In genomic region chr5:93583525-93583798, GRCh38 we compare ENCODE assay signal across 10 cellular contexts. TPM values are rescaled to one million over a fixed set of nuclear protein-coding genes. Genes with fewer than 3 reads are reported as not detected.
A peak's percentile ranks its signal among the peaks of the same experiment; 100 is the strongest.
DNase-seq lines count a peak whose midpoint lies in the region; ATAC-seq and TF ChIP-seq lines count a peak whose summit lies in the region.
"Had no signal": no experiment of that assay in that cellular context is flagged by ENCODE, and none has a peak within 500 bp of the region (broad histone marks: within the 10 kb centered on the region; RNA-seq: fewer than 3 reads in every experiment).

No MANE protein-coding gene starts in this region.

- peaks cover 53% of the 10 kb centered on the region for H3K27me3 Mint-ChIP-seq in activated T-cell treated with anti-CD3 and anti-CD28 coated beads, Interleukin-2, amount 50 U/mL, for 24 hours
- H3K27me3 Mint-ChIP-seq in activated T-helper 2 cell treated with anti-CD3 and anti-CD28 coated beads, Interferon-gamma antibody, Interleukin-2, Interleukin-4, amounts not matched to agents 10 μg/mL and 5 μg/mL and 100 μg/mL, durations not matched to agents 14 hours and 24 hours and 36 hours (ENCODE audit: low read depth), result peaks cover 44% of the 10 kb centered on the region

- H3K4me3 ChIP-seq in iPS-20b (ENCODE audit: low read length) (peak overlapping the region; percentile 53; the same call in 1 of the 2 replicates), thyroid gland (replicated peaks in 1 of 3) (peak overlapping the region in 2 of 3 donors; percentile 41 to 45)

- H3K9me3 Mint-ChIP-seq in activated T-cell treated with anti-CD3 and anti-CD28 coated beads, Interleukin-2, amount 50 U/mL, for 24 hours, result peaks cover 4% of the 10 kb centered on the region
- no peaks in the 10 kb centered on the region for H3K9me3 Mint-ChIP-seq in activated T-helper 2 cell treated with anti-CD3 and anti-CD28 coated beads, Interferon-gamma antibody, Interleukin-2, Interleukin-4, amounts not matched to agents 10 μg/mL and 5 μg/mL and 100 μg/mL, durations not matched to agents 14 hours and 24 hours and 36 hours
- H3K9me3 Mint-ChIP-seq: neural crest cell had no signal

- H3K9me3 ChIP-seq in iPS-20b (ENCODE audit: insufficient read depth, low read depth, low read length) (peaks cover 6% of the 10 kb centered on the region; the same call in 1 of the 2 replicates), thyroid gland (no peaks in the 10 kb centered on the region)

- H3K4me1 ChIP-seq in iPS-20b (ENCODE audit: insufficient read depth, low read length) (peaks cover 7% of the 10 kb centered on the region; the same call in 1 of the 2 replicates), thyroid gland (peaks cover 23 to 26% of the 10 kb centered on the region in 2 donors)

- H3K36me3 ChIP-seq in iPS-20b (ENCODE audit: insufficient read depth, low read depth, low read length) (no peaks in the 10 kb centered on the region), thyroid gland (no peaks in the 10 kb centered on the region)

- no peak for TF ChIP-seq POLR2A in thyroid gland (IDR thresholded peaks at IDR 0.05)

- no peak for ATAC-seq in GM21717 (IDR thresholded peaks at IDR 0.05; ENCODE audit: unreplicated experiment)

- 7 to 10% methylated on average over 6 of the region's 6 CpGs for WGBS in thyroid gland, 2 donors

- H3K27ac ChIP-seq in iPS-20b (ENCODE audit: low read length) (no peak overlapping the region), thyroid gland (peak overlapping the region; percentile 48 to 71 (median 60))

- H3K4me1 Mint-ChIP-seq in activated T-cell treated with anti-CD3 and anti-CD28 coated beads, Interleukin-2, amount 50 U/mL, for 24 hours (ENCODE audit: low read depth), result peaks cover 37% of the 10 kb centered on the region
- H3K4me1 Mint-ChIP-seq in activated T-helper 2 cell treated with anti-CD3 and anti-CD28 coated beads, Interferon-gamma antibody, Interleukin-2, Interleukin-4, amounts not matched to agents 10 μg/mL and 5 μg/mL and 100 μg/mL, durations not matched to agents 14 hours and 24 hours and 36 hours (ENCODE audit: low read depth), result peaks cover 16% of the 10 kb centered on the region

- no peak overlapping the region for H3K4me3 Mint-ChIP-seq in activated T-cell treated with anti-CD3 and anti-CD28 coated beads, Interleukin-2, amount 50 U/mL, for 24 hours
- peak overlapping the region; percentile 33 for H3K4me3 Mint-ChIP-seq in activated T-helper 2 cell treated with anti-CD3 and anti-CD28 coated beads, Interferon-gamma antibody, Interleukin-2, Interleukin-4, amounts not matched to agents 10 μg/mL and 5 μg/mL and 100 μg/mL, durations not matched to agents 14 hours and 24 hours and 36 hours (ENCODE audit: low read depth)
- H3K4me3 Mint-ChIP-seq: neural crest cell had no signal

- H3K36me3 Mint-ChIP-seq in activated T-cell treated with anti-CD3 and anti-CD28 coated beads, Interleukin-2, amount 50 U/mL, for 24 hours (ENCODE audit: low read depth), result peaks cover 3% of the 10 kb centered on the region
- H3K36me3 Mint-ChIP-seq in activated T-helper 2 cell treated with anti-CD3 and anti-CD28 coated beads, Interferon-gamma antibody, Interleukin-2, Interleukin-4, amounts not matched to agents 10 μg/mL and 5 μg/mL and 100 μg/mL, durations not matched to agents 14 hours and 24 hours and 36 hours (ENCODE audit: low read depth), result peaks cover 3% of the 10 kb centered on the region

- no peak for DNase-seq in activated T-cell treated with anti-CD3 and anti-CD28 coated beads, Interleukin-2, amount 50 U/mL, for 24 hours
- DNase-seq in activated T-cell treated with anti-CD3 and anti-CD28 coated beads, Interleukin-2, amount 50 U/mL, for 1 hour, result no peak
- no peak for DNase-seq in activated T-helper 2 cell treated with anti-CD3 and anti-CD28 coated beads, Interferon-gamma antibody, Interleukin-2, Interleukin-4, amounts not matched to agents 10 μg/mL and 5 μg/mL and 100 μg/mL, durations not matched to agents 14 hours and 24 hours and 36 hours (ENCODE audit: low spot score)
- DNase-seq in thyroid gland (no peak), GM10266 (ENCODE audit: extremely low spot score) (no peak), NCI-H774 (lab: John Stamatoyannopoulos, UW) (no peak)
- DNase-seq: activated naive CD4-positive, alpha-beta T cell treated with anti-CD3 and anti-CD28 coated beads, Interleukin-2, amount 50 U/mL, for 16 hours had no signal

- no peak overlapping the region for H3K9ac ChIP-seq in iPS-20b (ENCODE audit: low read depth, low read length)

- peaks cover 95% of the 10 kb centered on the region for H3K27me3 ChIP-seq in iPS-20b (ENCODE audit: insufficient read depth, low read length)
- H3K27me3 ChIP-seq in thyroid gland, result peaks cover 25% of the 10 kb centered on the region

- H3K27ac Mint-ChIP-seq in activated T-cell treated with anti-CD3 and anti-CD28 coated beads, Interleukin-2, amount 50 U/mL, for 24 hours, result peak overlapping the region; percentile 14
- H3K27ac Mint-ChIP-seq in activated T-helper 2 cell treated with anti-CD3 and anti-CD28 coated beads, Interferon-gamma antibody, Interleukin-2, Interleukin-4, amounts not matched to agents 10 μg/mL and 5 μg/mL and 100 μg/mL, durations not matched to agents 14 hours and 24 hours and 36 hours, result no peak overlapping the region

- intact Hi-C loops in activated T-helper 2 cell treated with anti-CD3 and anti-CD28 coated beads, Interferon-gamma antibody, Interleukin-2, Interleukin-4, amounts not matched to agents 10 μg/mL and 5 μg/mL and 100 μg/mL, durations not matched to agents 14 hours and 24 hours and 36 hours (cut with micrococcal nuclease), result loop anchor here (2.0 kb wide), 1 partner anchor 217 kb away; no protein-coding TSS in a partner anchor
- intact Hi-C loops in thyroid gland (cut with DNase I), result loop anchor here (10.0 kb wide), 1 partner anchor 331 kb away; no protein-coding TSS in a partner anchor

- TF ChIP-seq CTCF in thyroid gland (IDR thresholded peaks at IDR 0.05) (no peak), GM10266 (IDR thresholded peaks at IDR 0.05; ENCODE audit: control insufficient read depth, insufficient read depth, low read depth, missing control alignments) (no peak)

RNA-seq across cellular contexts. Expression of gene NR2F1, which starts 0.4 kb away (rescaled TPM):
- not detected in 2 replicates for total RNA-seq in activated T-helper 2 cell treated with anti-CD3 and anti-CD28 coated beads, Interferon-gamma antibody, Interleukin-2, Interleukin-4, amounts not matched to agents 10 μg/mL and 5 μg/mL and 100 μg/mL, durations not matched to agents 14 hours and 24 hours and 36 hours
- total RNA-seq in thyroid gland, result 10 to 100 TPM; 25.8 to 43.3 (median 37.5) TPM

RNA-seq across cellular contexts. Expression of gene NR2F1-AS1, which starts 2.4 kb away (rescaled TPM):
- not detected in 2 replicates for total RNA-seq in activated T-helper 2 cell treated with anti-CD3 and anti-CD28 coated beads, Interferon-gamma antibody, Interleukin-2, Interleukin-4, amounts not matched to agents 10 μg/mL and 5 μg/mL and 100 μg/mL, durations not matched to agents 14 hours and 24 hours and 36 hours
- total RNA-seq in thyroid gland, result 10 to 100 TPM in 2 of 4 donors, 1 to 10 TPM in 2; 4.1 to 13.8 (median 10.1) TPM

Comparison
In these comparisons a context has a peak if more than half of its experiments do, and no peak if none do; other contexts are left out.
1. RNA of gene NR2F1, which starts 0.4 kb away (total RNA-seq): 25.8 to 43.3 TPM in thyroid gland; not detected in activated T-helper 2 cell treated with anti-CD3 and anti-CD28 coated beads, Interferon-gamma antibody, Interleukin-2, Interleukin-4, amounts not matched to agents 10 μg/mL and 5 μg/mL and 100 μg/mL, durations not matched to agents 14 hours and 24 hours and 36 hours; every median in the first group is over 10 times any median in the second.